In genomic region chr2:97113050-97113881, GRCh38 we compare ENCODE assay signal across 1 cellular context.
TF ChIP-seq lines count a peak whose summit lies in the region.

Gene ANKRD36 (plus strand): TSS chr2:97113153. CDS start chr2:97113740, 587 bp downstream.

TF ChIP-seq in K562, 482 proteins besides CTCF, POLR2A, EP300 and RAD21 (continued from another document and continues in another):
- TF ChIP-seq THAP12 (CRISPR knock-in tag; IDR thresholded peaks at IDR 0.05) (peak; percentile 89), HMGXB4 (CRISPR knock-in tag; IDR thresholded peaks at IDR 0.05) (peak; percentile 83; the same call in 1 of the 2 replicates), RBFOX2 (IDR thresholded peaks at IDR 0.05; ENCODE audit: low read depth, low read length) (peak; percentile 87), ZNF395 (CRISPR knock-in tag; IDR thresholded peaks at IDR 0.05) (0 out of 2 replicates have a peak, but pooled peaks have one; percentile 39), L3MBTL2 (IDR thresholded peaks at IDR 0.05) (peak; percentile 86), ZNF511 (CRISPR knock-in tag; IDR thresholded peaks at IDR 0.05) (peak; percentile 54; the same call in 1 of the 2 replicates), ZNF282 (CRISPR knock-in tag; IDR thresholded peaks at IDR 0.05) (0 out of 2 replicates have a peak, but pooled peaks have one; percentile 52), RB1 (IDR thresholded peaks at IDR 0.05; ENCODE audit: low read depth) (peak; percentile 82), GMEB1 (CRISPR knock-in tag; IDR thresholded peaks at IDR 0.05) (0 out of 2 replicates have a peak, but pooled peaks have one; percentile 36), SP1 (CRISPR knock-in tag; IDR thresholded peaks at IDR 0.05) (peak; percentile 78; the same call in 1 of the 2 replicates), HIVEP1 (CRISPR knock-in tag; IDR thresholded peaks at IDR 0.05) (0 out of 2 replicates have a peak, but pooled peaks have one; percentile 79), VEZF1 (CRISPR knock-in tag; IDR thresholded peaks at IDR 0.05) (peak; percentile 74), RBM25 (IDR thresholded peaks at IDR 0.05; ENCODE audit: low read depth, low read length, severe bottlenecking) (peak; percentile 10), MYC (IDR thresholded peaks at IDR 0.05; ENCODE audit: low read depth, low read length) (0 out of 2 replicates have a peak, but pooled peaks have one; percentile 30), MYC (CRISPR knock-in tag; IDR thresholded peaks at IDR 0.05; ENCODE audit: borderline replicate concordance, low read depth) (peak; percentile 56; the same call in 1 of the 2 replicates), MTA3 (IDR thresholded peaks at IDR 0.05; ENCODE audit: borderline replicate concordance) (peak; percentile 42; the same call in 1 of the 2 replicates), ZBTB11 (CRISPR knock-in tag; IDR thresholded peaks at IDR 0.05) (peak in 2 of 3 experiments; percentile 39 to 58; a peak in 3 of 6 replicates), ZBTB9 (CRISPR knock-in tag; IDR thresholded peaks at IDR 0.05) (peak; percentile 64; the same call in 1 of the 2 replicates), CREB3L1 (IDR thresholded peaks at IDR 0.05; ENCODE audit: borderline replicate concordance, low read depth) (peak; percentile 29; the same call in 1 of the 2 replicates), ZNF766 (CRISPR knock-in tag; conservative IDR thresholded peaks at IDR 0.05) (0 out of 2 replicates have a peak, but pooled peaks have one; percentile 25), ZFX (CRISPR knock-in tag; IDR thresholded peaks at IDR 0.05) (peak; percentile 97), ZBTB7A (IDR thresholded peaks at IDR 0.05; ENCODE audit: borderline replicate concordance, control insufficient read depth, low read depth, low read length) (peak; percentile 74; the same call in 1 of the 2 replicates), PML (IDR thresholded peaks at IDR 0.05; ENCODE audit: low read length) (0 out of 2 replicates have a peak, but pooled peaks have one; percentile 29), BRD9 (IDR thresholded peaks at IDR 0.05; ENCODE audit: low read depth, partially characterized antibody) (peak; percentile 59), ZBTB26 (CRISPR knock-in tag; IDR thresholded peaks at IDR 0.05) (0 out of 2 replicates have a peak, but pooled peaks have one; percentile 37), ZNF41 (CRISPR knock-in tag; conservative IDR thresholded peaks at IDR 0.05) (0 out of 2 replicates have a peak, but pooled peaks have one; percentile 34), ZNF583 (CRISPR knock-in tag; IDR thresholded peaks at IDR 0.05) (peak; percentile 30; the same call in 1 of the 2 replicates), RHOXF2B (CRISPR knock-in tag; conservative IDR thresholded peaks at IDR 0.05) (peak; percentile 23; the same call in 1 of the 2 replicates), POLR2B (IDR thresholded peaks at IDR 0.05; ENCODE audit: low read depth, partially characterized antibody) (peak; percentile 62), SUPT5H (IDR thresholded peaks at IDR 0.05) (peak; percentile 86), MNT (conservative IDR thresholded peaks at IDR 0.05) (peak; percentile 59 to 84), E2F1 (CRISPR knock-in tag; IDR thresholded peaks at IDR 0.05) (0 out of 2 replicates have a peak, but pooled peaks have one; percentile 59), ZNF232 (CRISPR knock-in tag; IDR thresholded peaks at IDR 0.05) (peak; percentile 71; the same call in 1 of the 2 replicates), TAF9B (IDR thresholded peaks at IDR 0.05; ENCODE audit: partially characterized antibody) (peak; percentile 47), POLR2H (tag; IDR thresholded peaks at IDR 0.05; ENCODE audit: low read depth) (peak; percentile 43; the same call in 1 of the 2 replicates), HNRNPL (IDR thresholded peaks at IDR 0.05; ENCODE audit: low read depth, low read length) (peak; percentile 93)
